14 cellular contexts compared by ENCODE assay signal in the genomic region with DNA sequence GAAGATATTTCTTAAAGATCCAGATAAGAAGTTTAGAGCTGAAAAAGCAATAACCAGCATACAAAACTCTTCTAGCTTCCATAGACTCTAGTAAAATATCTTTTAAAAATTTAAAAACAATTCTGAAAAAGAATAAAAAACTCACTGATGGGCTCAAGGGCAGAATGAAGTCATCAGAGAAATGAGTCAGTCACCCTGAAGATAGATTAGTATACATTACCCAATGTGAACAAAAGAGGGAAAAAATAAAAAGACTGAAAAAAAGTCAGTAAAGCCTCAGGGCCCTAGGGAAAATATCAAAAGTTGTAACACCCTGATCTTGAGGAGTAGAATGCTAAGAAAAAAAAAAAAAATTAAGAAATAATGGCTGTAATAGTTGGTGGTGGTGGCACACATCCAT.
"Had no signal": no experiment of that assay in that cellular context is flagged by ENCODE, and none has a peak within 500 bp of the region (broad histone marks: within the 10 kb centered on the region; RNA-seq: fewer than 3 reads in every experiment).

No MANE protein-coding gene starts in this region.

- ATAC-seq: activated T-cell treated with anti-CD3 and anti-CD28 coated beads, Interleukin-2, amount 50 U/mL, for 4 hours; lower lobe of right lung; naive thymus-derived CD4-positive, alpha-beta T cell had no signal

- H3K27ac ChIP-seq: esophagus squamous epithelium, lower lobe of right lung, neutrophil, right atrium auricular region, skin epidermis, thyroid gland, uterus had no signal

- H3K27ac Mint-ChIP-seq: activated CD4-positive, alpha-beta memory T cell treated with anti-CD3 and anti-CD28 coated beads for 36 hours; activated naive CD8-positive, alpha-beta T cell; naive thymus-derived CD4-positive, alpha-beta T cell had no signal

- H3K36me3 ChIP-seq: uterus had no signal

- H3K9me3 ChIP-seq: esophagus squamous epithelium, neutrophil, right atrium auricular region, thyroid gland, uterus had no signal

- H3K4me3 ChIP-seq: esophagus squamous epithelium, lower lobe of right lung, right atrium auricular region, skin epidermis, thyroid gland, uterus had no signal

- H3K4me1 ChIP-seq: esophagus squamous epithelium, lower lobe of right lung, uterus had no signal

- H3K27me3 ChIP-seq: esophagus squamous epithelium, neutrophil, right atrium auricular region, thyroid gland, uterus had no signal

- H3K27me3 Mint-ChIP-seq: activated CD4-positive, alpha-beta memory T cell treated with anti-CD3 and anti-CD28 coated beads for 36 hours; activated naive CD8-positive, alpha-beta T cell had no signal

- DNase-seq: activated CD4-positive, alpha-beta memory T cell treated with anti-CD3 and anti-CD28 coated beads for 36 hours; activated CD4-positive, CD25-positive, alpha-beta regulatory T cell treated with anti-CD3 and anti-CD28 coated beads, Interleukin-2, amount 50 U/mL, for 72 hours; activated effector memory CD4-positive, alpha-beta T cell treated with anti-CD3 and anti-CD28 coated beads, Interleukin-2, amount 50 U/mL, for 16 hours; activated T-cell treated with anti-CD3 and anti-CD28 coated beads, Interleukin-2, amount 50 U/mL, for 4 hours; esophagus squamous epithelium; hypothalamus; lower lobe of right lung; naive thymus-derived CD4-positive, alpha-beta T cell; thyroid gland; uterus had no signal

- H3K4me3 Mint-ChIP-seq: activated CD4-positive, alpha-beta memory T cell treated with anti-CD3 and anti-CD28 coated beads for 36 hours; activated naive CD8-positive, alpha-beta T cell; activated T-cell treated with anti-CD3 and anti-CD28 coated beads, Interleukin-2, amount 50 U/mL, for 4 hours had no signal
